In genomic region chr1:181033128-181033798, GRCh38 we compare ENCODE assay signal across 1 cellular context.
A peak's percentile ranks its signal among the peaks of the same experiment; 100 is the strongest.
TF ChIP-seq lines count a peak whose summit lies in the region.

No MANE protein-coding gene starts in this region.

TF ChIP-seq in GM12878, 131 proteins besides CTCF, POLR2A, EP300 and RAD21 (continues in another document):
- TF ChIP-seq MEF2A (IDR thresholded peaks at IDR 0.05; ENCODE audit: insufficient read depth, low read depth, low read length): no peak
- no peak for TF ChIP-seq RFX5 (IDR thresholded peaks at IDR 0.05; ENCODE audit: low read depth, low read length)
- TF ChIP-seq NFXL1 (IDR thresholded peaks at IDR 0.05; ENCODE audit: borderline replicate concordance): peak; percentile 47; the same call in 1 of the 2 replicates
- no peak for TF ChIP-seq MEF2B (IDR thresholded peaks at IDR 0.05; ENCODE audit: partially characterized antibody, poor library complexity, severe bottlenecking)
- TF ChIP-seq PAX5 (IDR thresholded peaks at IDR 0.05; ENCODE audit: borderline replicate concordance, low read depth, low read length): no peak
- TF ChIP-seq KAT2A (conservative IDR thresholded peaks at IDR 0.05; ENCODE audit: control insufficient read depth, low read depth, low read length): no peak
- TF ChIP-seq ZNF24 (IDR thresholded peaks at IDR 0.05): no peak
- TF ChIP-seq SMAD1 (IDR thresholded peaks at IDR 0.05; ENCODE audit: low read depth, partially characterized antibody): no peak
- no peak for TF ChIP-seq HSF1 (IDR thresholded peaks at IDR 0.05; ENCODE audit: low read depth, low read length)
- TF ChIP-seq, protein P1, sequence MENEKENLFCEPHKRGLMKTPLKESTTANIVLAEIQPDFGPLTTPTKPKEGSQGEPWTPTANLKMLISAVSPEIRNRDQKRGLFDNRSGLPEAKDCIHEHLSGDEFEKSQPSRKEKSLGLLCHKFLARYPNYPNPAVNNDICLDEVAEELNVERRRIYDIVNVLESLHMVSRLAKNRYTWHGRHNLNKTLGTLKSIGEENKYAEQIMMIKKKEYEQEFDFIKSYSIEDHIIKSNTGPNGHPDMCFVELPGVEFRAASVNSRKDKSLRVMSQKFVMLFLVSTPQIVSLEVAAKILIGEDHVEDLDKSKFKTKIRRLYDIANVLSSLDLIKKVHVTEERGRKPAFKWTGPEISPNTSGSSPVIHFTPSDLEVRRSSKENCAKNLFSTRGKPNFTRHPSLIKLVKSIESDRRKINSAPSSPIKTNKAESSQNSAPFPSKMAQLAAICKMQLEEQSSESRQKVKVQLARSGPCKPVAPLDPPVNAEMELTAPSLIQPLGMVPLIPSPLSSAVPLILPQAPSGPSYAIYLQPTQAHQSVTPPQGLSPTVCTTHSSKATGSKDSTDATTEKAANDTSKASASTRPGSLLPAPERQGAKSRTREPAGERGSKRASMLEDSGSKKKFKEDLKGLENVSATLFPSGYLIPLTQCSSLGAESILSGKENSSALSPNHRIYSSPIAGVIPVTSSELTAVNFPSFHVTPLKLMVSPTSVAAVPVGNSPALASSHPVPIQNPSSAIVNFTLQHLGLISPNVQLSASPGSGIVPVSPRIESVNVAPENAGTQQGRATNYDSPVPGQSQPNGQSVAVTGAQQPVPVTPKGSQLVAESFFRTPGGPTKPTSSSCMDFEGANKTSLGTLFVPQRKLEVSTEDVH (IDR thresholded peaks at IDR 0.05; ENCODE audit: low read depth, partially characterized antibody): no peak
- TF ChIP-seq, protein P2, sequence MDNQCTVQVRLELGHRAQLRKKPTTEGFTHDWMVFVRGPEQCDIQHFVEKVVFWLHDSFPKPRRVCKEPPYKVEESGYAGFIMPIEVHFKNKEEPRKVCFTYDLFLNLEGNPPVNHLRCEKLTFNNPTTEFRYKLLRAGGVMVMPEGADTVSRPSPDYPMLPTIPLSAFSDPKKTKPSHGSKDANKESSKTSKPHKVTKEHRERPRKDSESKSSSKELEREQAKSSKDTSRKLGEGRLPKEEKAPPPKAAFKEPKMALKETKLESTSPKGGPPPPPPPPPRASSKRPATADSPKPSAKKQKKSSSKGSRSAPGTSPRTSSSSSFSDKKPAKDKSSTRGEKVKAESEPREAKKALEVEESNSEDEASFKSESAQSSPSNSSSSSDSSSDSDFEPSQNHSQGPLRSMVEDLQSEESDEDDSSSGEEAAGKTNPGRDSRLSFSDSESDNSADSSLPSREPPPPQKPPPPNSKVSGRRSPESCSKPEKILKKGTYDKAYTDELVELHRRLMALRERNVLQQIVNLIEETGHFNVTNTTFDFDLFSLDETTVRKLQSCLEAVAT (IDR thresholded peaks at IDR 0.05): no peak
- no peak for TF ChIP-seq ZNF592 (IDR thresholded peaks at IDR 0.05)
- no peak for TF ChIP-seq ELK1 (IDR thresholded peaks at IDR 0.05; ENCODE audit: low read depth, low read length)
- TF ChIP-seq ZBTB40 (IDR thresholded peaks at IDR 0.05; ENCODE audit: borderline replicate concordance): no peak; the same call in 1 of the 2 replicates
- no peak for TF ChIP-seq RCOR1 (conservative IDR thresholded peaks at IDR 0.05; ENCODE audit: low read depth, low read length)
- TF ChIP-seq SPI1 (IDR thresholded peaks at IDR 0.05; ENCODE audit: borderline replicate concordance, insufficient read depth, low read depth, low read length): peak; percentile 77
- TF ChIP-seq DPF2 (IDR thresholded peaks at IDR 0.05): no peak
- peak; percentile 66; the same call in 1 of the 2 replicates for TF ChIP-seq YY1 (IDR thresholded peaks at IDR 0.05; ENCODE audit: low read depth, low read length)
- TF ChIP-seq NFIC (IDR thresholded peaks at IDR 0.05; ENCODE audit: low read depth, low read length): no peak
- TF ChIP-seq, protein P3, sequence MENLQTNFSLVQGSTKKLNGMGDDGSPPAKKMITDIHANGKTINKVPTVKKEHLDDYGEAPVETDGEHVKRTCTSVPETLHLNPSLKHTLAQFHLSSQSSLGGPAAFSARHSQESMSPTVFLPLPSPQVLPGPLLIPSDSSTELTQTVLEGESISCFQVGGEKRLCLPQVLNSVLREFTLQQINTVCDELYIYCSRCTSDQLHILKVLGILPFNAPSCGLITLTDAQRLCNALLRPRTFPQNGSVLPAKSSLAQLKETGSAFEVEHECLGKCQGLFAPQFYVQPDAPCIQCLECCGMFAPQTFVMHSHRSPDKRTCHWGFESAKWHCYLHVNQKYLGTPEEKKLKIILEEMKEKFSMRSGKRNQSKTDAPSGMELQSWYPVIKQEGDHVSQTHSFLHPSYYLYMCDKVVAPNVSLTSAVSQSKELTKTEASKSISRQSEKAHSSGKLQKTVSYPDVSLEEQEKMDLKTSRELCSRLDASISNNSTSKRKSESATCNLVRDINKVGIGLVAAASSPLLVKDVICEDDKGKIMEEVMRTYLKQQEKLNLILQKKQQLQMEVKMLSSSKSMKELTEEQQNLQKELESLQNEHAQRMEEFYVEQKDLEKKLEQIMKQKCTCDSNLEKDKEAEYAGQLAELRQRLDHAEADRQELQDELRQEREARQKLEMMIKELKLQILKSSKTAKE (IDR thresholded peaks at IDR 0.05; ENCODE audit: low read depth, poor library complexity, severe bottlenecking): no peak
- TF ChIP-seq IRF4 (IDR thresholded peaks at IDR 0.05; ENCODE audit: low read depth, low read length): no peak
- no peak; the same call in 1 of the 2 replicates for TF ChIP-seq ATF7 (IDR thresholded peaks at IDR 0.05; ENCODE audit: low read depth)
- no peak for TF ChIP-seq CREM (IDR thresholded peaks at IDR 0.05; ENCODE audit: low read depth)
- TF ChIP-seq EED (IDR thresholded peaks at IDR 0.05; ENCODE audit: low read depth): peak; percentile 33; the same call in 1 of the 2 replicates
- no peak for TF ChIP-seq BRCA1 (IDR thresholded peaks at IDR 0.05; ENCODE audit: low read depth, low read length)
- TF ChIP-seq JUND (IDR thresholded peaks at IDR 0.05; ENCODE audit: low read depth, low read length): no peak
- TF ChIP-seq LARP7 (IDR thresholded peaks at IDR 0.05): no peak
- no peak for TF ChIP-seq TBL1XR1 (IDR thresholded peaks at IDR 0.05; ENCODE audit: low read depth, low read length)
- peak; percentile 39 to 66 for TF ChIP-seq IKZF2 (IDR thresholded peaks at IDR 0.05)
- TF ChIP-seq, protein P4, sequence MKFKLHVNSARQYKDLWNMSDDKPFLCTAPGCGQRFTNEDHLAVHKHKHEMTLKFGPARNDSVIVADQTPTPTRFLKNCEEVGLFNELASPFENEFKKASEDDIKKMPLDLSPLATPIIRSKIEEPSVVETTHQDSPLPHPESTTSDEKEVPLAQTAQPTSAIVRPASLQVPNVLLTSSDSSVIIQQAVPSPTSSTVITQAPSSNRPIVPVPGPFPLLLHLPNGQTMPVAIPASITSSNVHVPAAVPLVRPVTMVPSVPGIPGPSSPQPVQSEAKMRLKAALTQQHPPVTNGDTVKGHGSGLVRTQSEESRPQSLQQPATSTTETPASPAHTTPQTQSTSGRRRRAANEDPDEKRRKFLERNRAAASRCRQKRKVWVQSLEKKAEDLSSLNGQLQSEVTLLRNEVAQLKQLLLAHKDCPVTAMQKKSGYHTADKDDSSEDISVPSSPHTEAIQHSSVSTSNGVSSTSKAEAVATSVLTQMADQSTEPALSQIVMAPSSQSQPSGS (IDR thresholded peaks at IDR 0.05; ENCODE audit: low read length): no peak
- no peak for TF ChIP-seq IRF3 (IDR thresholded peaks at IDR 0.05)
- TF ChIP-seq, protein P5, sequence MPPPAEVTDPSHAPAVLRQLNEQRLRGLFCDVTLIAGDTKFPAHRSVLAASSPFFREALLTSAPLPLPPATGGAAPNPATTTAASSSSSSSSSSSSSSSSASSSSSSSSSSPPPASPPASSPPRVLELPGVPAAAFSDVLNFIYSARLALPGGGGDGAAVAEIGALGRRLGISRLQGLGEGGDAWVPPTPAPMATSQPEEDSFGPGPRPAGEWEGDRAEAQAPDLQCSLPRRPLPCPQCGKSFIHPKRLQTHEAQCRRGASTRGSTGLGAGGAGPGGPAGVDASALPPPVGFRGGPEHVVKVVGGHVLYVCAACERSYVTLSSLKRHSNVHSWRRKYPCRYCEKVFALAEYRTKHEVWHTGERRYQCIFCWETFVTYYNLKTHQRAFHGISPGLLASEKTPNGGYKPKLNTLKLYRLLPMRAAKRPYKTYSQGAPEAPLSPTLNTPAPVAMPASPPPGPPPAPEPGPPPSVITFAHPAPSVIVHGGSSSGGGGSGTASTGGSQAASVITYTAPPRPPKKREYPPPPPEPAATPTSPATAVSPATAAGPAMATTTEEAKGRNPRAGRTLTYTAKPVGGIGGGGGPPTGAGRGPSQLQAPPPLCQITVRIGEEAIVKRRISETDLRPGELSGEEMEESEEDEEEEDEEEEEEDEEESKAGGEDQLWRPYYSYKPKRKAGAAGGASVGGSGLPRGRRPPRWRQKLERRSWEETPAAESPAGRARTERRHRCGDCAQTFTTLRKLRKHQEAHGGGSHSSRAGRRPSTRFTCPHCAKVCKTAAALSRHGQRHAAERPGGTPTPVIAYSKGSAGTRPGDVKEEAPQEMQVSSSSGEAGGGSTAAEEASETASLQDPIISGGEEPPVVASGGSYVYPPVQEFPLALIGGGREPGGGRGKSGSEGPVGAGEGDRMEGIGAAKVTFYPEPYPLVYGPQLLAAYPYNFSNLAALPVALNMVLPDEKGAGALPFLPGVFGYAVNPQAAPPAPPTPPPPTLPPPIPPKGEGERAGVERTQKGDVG (CRISPR knock-in tag; IDR thresholded peaks at IDR 0.05): no peak
